Comparison of ENCODE assay signal across 28 cellular contexts in the genomic region with DNA sequence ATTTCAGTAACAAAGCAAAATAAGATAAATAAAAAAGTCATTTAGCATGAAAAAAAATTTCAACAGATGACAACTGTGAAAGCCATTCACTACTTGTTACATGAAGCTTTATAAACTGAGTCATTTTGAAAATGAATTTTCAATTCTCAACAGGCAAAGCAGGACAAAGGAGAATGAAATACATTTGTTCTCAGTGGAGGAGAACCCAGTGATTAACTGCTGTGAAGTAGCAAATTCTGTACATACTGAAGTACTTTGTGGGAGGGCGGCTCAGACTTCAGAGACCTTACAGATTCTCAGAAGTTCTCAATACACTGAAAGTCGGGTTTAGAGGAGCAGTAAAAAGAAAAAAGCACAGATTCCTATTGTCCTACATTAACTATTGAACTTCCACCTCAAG. TPM values are rescaled to one million over a fixed set of nuclear protein-coding genes. Genes with fewer than 3 reads are reported as not detected.
DNase-seq lines count a peak whose midpoint lies in the region; ATAC-seq and TF ChIP-seq lines count a peak whose summit lies in the region.
"Had no signal": no experiment of that assay in that cellular context is flagged by ENCODE, and none has a peak within 500 bp of the region (broad histone marks: within the 10 kb centered on the region; RNA-seq: fewer than 3 reads in every experiment).

No MANE protein-coding gene starts in this region.

- peaks cover 40% of the 10 kb centered on the region for H3K79me2 ChIP-seq in osteoblast (ENCODE audit: insufficient read depth, low read length)
- peaks cover 47% of the 10 kb centered on the region for H3K79me2 ChIP-seq in Karpas-422 (ENCODE audit: low read length)

- H3K36me3 ChIP-seq in HAP-1 (replicated peaks): peaks cover 34% of the 10 kb centered on the region
- H3K36me3 ChIP-seq in osteoblast (ENCODE audit: insufficient read depth, low read length): peaks cover 28% of the 10 kb centered on the region
- peaks cover 62% of the 10 kb centered on the region for H3K36me3 ChIP-seq in Karpas-422 (ENCODE audit: insufficient read depth, low read length)
- H3K36me3 ChIP-seq: uterus had no signal

- no peak overlapping the region for H3K9ac ChIP-seq in Karpas-422 (ENCODE audit: low read length)
- H3K9ac ChIP-seq: BLaER1 treated with 17β-estradiol and CSF1 and Interleukin-3, amounts not matched to agents 10 nM and 100 nM had no signal

- in situ Hi-C loops in HAP-1 (cut with MboI; ENCODE audit: low sequenced_read_pairs): no loop called here

- peaks cover 40% of the 10 kb centered on the region for H3K4me1 Mint-ChIP-seq in WTC11

- peak; percentile 63 for ATAC-seq in WTC11
- ATAC-seq in HG02571 (IDR thresholded peaks at IDR 0.05; ENCODE audit: unreplicated experiment): no peak
- no peak for ATAC-seq in GM18873 (IDR thresholded peaks at IDR 0.05; ENCODE audit: low FRiP score, unreplicated experiment)
- ATAC-seq: K562, pancreas, right cardiac atrium had no signal

- H3K36me3 Mint-ChIP-seq in WTC11: peaks cover 31% of the 10 kb centered on the region

- H3K4me3 ChIP-seq in HAP-1 (no peak overlapping the region), osteoblast (ENCODE audit: insufficient read depth, low read length) (no peak overlapping the region), Karpas-422 (ENCODE audit: low read length) (no peak overlapping the region)
- H3K4me3 ChIP-seq: ascending aorta; BLaER1 treated with 17β-estradiol and CSF1 and Interleukin-3, amounts not matched to agents 10 nM and 100 nM; K562; lung; MG63; pancreas; SJCRH30; uterus had no signal

- H3K9me3 Mint-ChIP-seq in WTC11: no peaks in the 10 kb centered on the region
- H3K9me3 Mint-ChIP-seq: activated naive CD4-positive, alpha-beta T cell treated with anti-CD3 and anti-CD28 coated beads, Interleukin-2, amount 50 U/mL, for 24 hours had no signal

- no peaks in the 10 kb centered on the region for H3K9me3 ChIP-seq in HAP-1
- H3K9me3 ChIP-seq in osteoblast (ENCODE audit: low read depth, low read length): no peaks in the 10 kb centered on the region
- H3K9me3 ChIP-seq in Karpas-422 (ENCODE audit: low read length): no peaks in the 10 kb centered on the region
- H3K9me3 ChIP-seq: ascending aorta; BLaER1 treated with 17β-estradiol and CSF1 and Interleukin-3, amounts not matched to agents 10 nM and 100 nM; MG63; pancreas; SJCRH30; uterus had no signal

- H3K4me2 ChIP-seq in osteoblast (ENCODE audit: insufficient read depth, low read length) (no peak overlapping the region), Karpas-422 (ENCODE audit: low read depth, low read length, poor library complexity, severe bottlenecking) (no peak overlapping the region)
- H3K4me2 ChIP-seq: BLaER1 treated with 17β-estradiol and CSF1 and Interleukin-3, amounts not matched to agents 10 nM and 100 nM had no signal

- H3K4me1 ChIP-seq in HAP-1: peaks cover 21% of the 10 kb centered on the region
- H3K4me1 ChIP-seq in osteoblast (ENCODE audit: insufficient read depth, low read length): peaks cover 28% of the 10 kb centered on the region
- H3K4me1 ChIP-seq in Karpas-422 (ENCODE audit: low read length): peaks cover 22% of the 10 kb centered on the region
- H3K4me1 ChIP-seq: ascending aorta; BLaER1 treated with 17β-estradiol and CSF1 and Interleukin-3, amounts not matched to agents 10 nM and 100 nM; pancreas; SJCRH30; uterus had no signal

- DNase-seq in HAP-1 (ENCODE audit: low spot score in 2 of 2) (peak; percentile 37 to 58), WTC11 (ENCODE audit: low spot score) (no peak), dedifferentiated amniotic fluid mesenchymal stem cell (ENCODE audit: extremely low spot score) (peak; percentile 18), osteoblast (ENCODE audit: insufficient read length, low spot score, missing footprints) (peak; percentile 3), Karpas-422 (no peak), GOT3 (lab: John Stamatoyannopoulos, UW) (no peak)
- DNase-seq: activated CD4-positive, alpha-beta T cell treated with anti-CD3 and anti-CD28 coated beads, Interleukin-2, amount 50 U/mL, for 1 hour; COR-L47; DMS79 treated with DMSO at 0.1 percent for 48 hours; GF-D8; MG63; NCI-H1105 treated with DMSO at 0.1 percent for 48 hours; NCI-H2029; NCI-H446; pancreas; right cardiac atrium; SJCRH30; stimulated activated CD4-positive, alpha-beta T cell treated with anti-CD3 and anti-CD28 coated beads, Interleukin-2, amount 100 ng/mL, for 48 hours; T1000; uterus; WERI-Rb-1 had no signal

- no peaks in the 10 kb centered on the region for H3K27me3 Mint-ChIP-seq in WTC11 (ENCODE audit: low read depth)
- H3K27me3 Mint-ChIP-seq: activated naive CD4-positive, alpha-beta T cell treated with anti-CD3 and anti-CD28 coated beads, Interleukin-2, amount 50 U/mL, for 24 hours had no signal

- TF ChIP-seq CTCF in WTC11 (IDR thresholded peaks at IDR 0.05) (no peak), osteoblast (IDR thresholded peaks at IDR 0.05; ENCODE audit: extremely low read depth, low read depth, low read length) (no peak)

- no peaks in the 10 kb centered on the region for H3K9me2 ChIP-seq in Karpas-422 (replicated peaks; ENCODE audit: insufficient read depth, low read length)

- CTCF ChIA-PET in WTC11 (lab: Charles Lee): no interaction called here

- H3K27ac Mint-ChIP-seq in WTC11: peak overlapping the region; percentile 85

- H3K27me3 ChIP-seq in HAP-1 (ENCODE audit: low read depth) (no peaks in the 10 kb centered on the region), osteoblast (ENCODE audit: insufficient read depth, low read length) (no peaks in the 10 kb centered on the region), Karpas-422 (ENCODE audit: low read length) (no peaks in the 10 kb centered on the region)
- H3K27me3 ChIP-seq: ascending aorta; BLaER1 treated with 17β-estradiol and CSF1 and Interleukin-3, amounts not matched to agents 10 nM and 100 nM; MG63; pancreas; SJCRH30; uterus had no signal

- H3K4me3 Mint-ChIP-seq in WTC11: peak overlapping the region; percentile 17
- H3K4me3 Mint-ChIP-seq: activated naive CD4-positive, alpha-beta T cell treated with anti-CD3 and anti-CD28 coated beads, Interleukin-2, amount 50 U/mL, for 24 hours had no signal

- H2AFZ ChIP-seq in osteoblast (ENCODE audit: low read length) (no peak overlapping the region), Karpas-422 (ENCODE audit: low read length) (no peak overlapping the region)

- H3K27ac ChIP-seq in osteoblast (ENCODE audit: low read depth, low read length) (peak overlapping the region; percentile 41), Karpas-422 (ENCODE audit: low read length) (no peak overlapping the region)
- H3K27ac ChIP-seq: BLaER1 treated with 17β-estradiol and CSF1 and Interleukin-3, amounts not matched to agents 10 nM and 100 nM; pancreas; SJCRH30; uterus; WERI-Rb-1 had no signal

- POLR2A ChIA-PET in WTC11 (lab: Charles Lee): no interaction called here

- H4K20me1 ChIP-seq in osteoblast (ENCODE audit: insufficient read depth, low read length): no peaks in the 10 kb centered on the region
- H4K20me1 ChIP-seq in Karpas-422 (ENCODE audit: insufficient read depth, low read depth, low read length): no peaks in the 10 kb centered on the region

TF ChIP-seq in WTC11, 78 proteins besides CTCF, POLR2A, EP300 and RAD21:
- TF ChIP-seq HMGA2 (CRISPR knock-in tag; IDR thresholded peaks at IDR 0.05) (no peak), FOXP1 (CRISPR knock-in tag; IDR thresholded peaks at IDR 0.05; ENCODE audit: borderline replicate concordance) (no peak), ZNF512 (CRISPR knock-in tag; IDR thresholded peaks at IDR 0.05; ENCODE audit: borderline replicate concordance) (no peak), ETV6 (CRISPR knock-in tag; IDR thresholded peaks at IDR 0.05) (no peak), CDX4 (CRISPR knock-in tag; IDR thresholded peaks at IDR 0.05; ENCODE audit: borderline replicate concordance) (no peak), ZNF263 (CRISPR knock-in tag; IDR thresholded peaks at IDR 0.05; ENCODE audit: low read depth) (no peak), IRF2 (CRISPR knock-in tag; IDR thresholded peaks at IDR 0.05; ENCODE audit: borderline replicate concordance, low read depth) (no peak)
- TF ChIP-seq, protein P1, sequence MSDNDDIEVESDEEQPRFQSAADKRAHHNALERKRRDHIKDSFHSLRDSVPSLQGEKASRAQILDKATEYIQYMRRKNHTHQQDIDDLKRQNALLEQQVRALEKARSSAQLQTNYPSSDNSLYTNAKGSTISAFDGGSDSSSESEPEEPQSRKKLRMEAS (CRISPR knock-in tag; IDR thresholded peaks at IDR 0.05): no peak

RNA-seq across cellular contexts. Expression of gene SKIC3, which starts 21.7 kb away (rescaled TPM):
- total RNA-seq in WTC11 (2021) (65.9 to 70.5 TPM (median 69.0 TPM) in 3 replicates), osteoblast (177 and 195 TPM in 2 replicates)
- 58.6 and 118 TPM in 2 replicates for total RNA-seq in Karpas-422 (2014; rRNA removed; shearing (Covaris generic); ENCODE audit: low replicate concordance)

RNA-seq across cellular contexts. Expression of gene ARSK, which starts 21.8 kb away (rescaled TPM):
- total RNA-seq in WTC11 (2021) (12.8 to 15.1 TPM (median 15.1 TPM) in 3 replicates), osteoblast (10.5 and 13.0 TPM in 2 replicates)
- 5.6 and 8.8 TPM in 2 replicates for total RNA-seq in Karpas-422 (2014; rRNA removed; shearing (Covaris generic); ENCODE audit: low replicate concordance)

Comparison
In these comparisons a context has a peak if more than half of its experiments do, and no peak if none do; other contexts are left out.
1. DNase-seq: peak in HAP-1 (2 of 2), dedifferentiated amniotic fluid mesenchymal stem cell (single experiment) and osteoblast (single experiment); none in WTC11 (single experiment), Karpas-422 (single experiment) and GOT3 (single experiment).